ENCODE assay signal across 15 cellular contexts in genomic region chr12:94686834-94687628, GRCh38. TPM values are rescaled to one million over a fixed set of nuclear protein-coding genes. Genes with fewer than 3 reads are reported as not detected.
DNase-seq lines count a peak whose midpoint lies in the region; ATAC-seq and TF ChIP-seq lines count a peak whose summit lies in the region.
"Had no signal": no experiment of that assay in that cellular context is flagged by ENCODE, and none has a peak within 500 bp of the region (broad histone marks: within the 10 kb centered on the region; RNA-seq: fewer than 3 reads in every experiment).

No MANE protein-coding gene starts in this region.

- H3K4me3 ChIP-seq in choroid plexus epithelial cell (ENCODE audit: low read depth, low read length), result no peak overlapping the region

- H3K4me3 Mint-ChIP-seq in mesothelial cell of epicardium, result no peak overlapping the region
- H3K4me3 Mint-ChIP-seq: IgD-negative memory B cell had no signal

- DNase-seq in NCI-H2029 (lab: John Stamatoyannopoulos, UW), result peak; percentile 28
- DNase-seq in NCI-H2029 treated with DMSO at 0.1 percent for 48 hours (lab: John Stamatoyannopoulos, UW), result no peak
- DNase-seq in HuH-7.5 (ENCODE audit: low spot score), result peak; percentile 34
- peak; percentile 31 for DNase-seq in choroid plexus epithelial cell (ENCODE audit: low read depth)
- DNase-seq in mesothelial cell of epicardium (ENCODE audit: low spot score in 2 of 2, unreplicated experiment in 2 of 2), result no peak
- DNase-seq in NCI-H446 treated with DMSO at 0.1 percent for 48 hours (lab: John Stamatoyannopoulos, UW), result no peak
- no peak for DNase-seq in central memory CD4-positive, alpha-beta T cell
- DNase-seq: C1 segment of cervical spinal cord, DMS53, NCI-H1417 treated with DMSO at 0.1 percent for 48 hours, NCI-H2081 had no signal

- no peaks in the 10 kb centered on the region for H3K36me3 Mint-ChIP-seq in mesothelial cell of epicardium
- H3K36me3 Mint-ChIP-seq: IgD-negative memory B cell had no signal

- H3K27me3 Mint-ChIP-seq in mesothelial cell of epicardium (ENCODE audit: low read depth), result no peaks in the 10 kb centered on the region
- H3K27me3 Mint-ChIP-seq: IgD-negative memory B cell had no signal

- no peaks in the 10 kb centered on the region for H3K9me3 Mint-ChIP-seq in mesothelial cell of epicardium
- H3K9me3 Mint-ChIP-seq: IgD-negative memory B cell had no signal

- peak overlapping the region; percentile 29 for H3K27ac Mint-ChIP-seq in mesothelial cell of epicardium
- H3K27ac Mint-ChIP-seq: IgD-negative memory B cell had no signal

- peaks cover 2% of the 10 kb centered on the region for H3K4me1 Mint-ChIP-seq in mesothelial cell of epicardium

- ATAC-seq in GM21737 (IDR thresholded peaks at IDR 0.05; ENCODE audit: unreplicated experiment), result no peak
- ATAC-seq: HCT116 had no signal

- no peak for TF ChIP-seq CTCF in choroid plexus epithelial cell (conservative IDR thresholded peaks at IDR 0.05; ENCODE audit: low read depth, low read length)
- TF ChIP-seq CTCF in mesothelial cell of epicardium (IDR thresholded peaks at IDR 0.05; ENCODE audit: unreplicated experiment), result no peak

RNA-seq across cellular contexts. Expression of gene TMCC3, which starts 36.7 kb away (rescaled TPM):
- 10.1 to 11.7 TPM (median 11.5 TPM) in 3 replicates for total RNA-seq in mesothelial cell of epicardium
- total RNA-seq: NCI-H460 had no signal

Comparison
In these comparisons a context has a peak if more than half of its experiments do, and no peak if none do; other contexts are left out.
1. DNase-seq: peak in NCI-H2029 (single experiment), HuH-7.5 (single experiment) and choroid plexus epithelial cell (single experiment); none in NCI-H2029 treated with DMSO at 0.1 percent for 48 hours (single experiment), mesothelial cell of epicardium (0 of 2), NCI-H446 treated with DMSO at 0.1 percent for 48 hours (single experiment) and central memory CD4-positive, alpha-beta T cell (single experiment).